ENCODE assay signal across 14 cellular contexts in genomic region chr9:36788534-36788933, GRCh38.
DNase-seq lines count a peak whose midpoint lies in the region; ATAC-seq and TF ChIP-seq lines count a peak whose summit lies in the region.
"Had no signal": no experiment of that assay in that cellular context is flagged by ENCODE, and none has a peak within 500 bp of the region (broad histone marks: within the 10 kb centered on the region; RNA-seq: fewer than 3 reads in every experiment).

No MANE protein-coding gene starts in this region.

- no peak for ATAC-seq in HG03521 (IDR thresholded peaks at IDR 0.05; ENCODE audit: unreplicated experiment)
- ATAC-seq: CD8-positive, alpha-beta T cell; effector memory CD8-positive, alpha-beta T cell had no signal

- no peak overlapping the region for H3K4me2 ChIP-seq in SU-DHL-6 (ENCODE audit: low read depth, low read length, poor library complexity, severe bottlenecking)

- H3F3A ChIP-seq in SU-DHL-6 (ENCODE audit: insufficient read depth): no peaks in the 10 kb centered on the region

- H3K27ac ChIP-seq in 22Rv1: no peak overlapping the region
- no peak overlapping the region for H3K27ac ChIP-seq in SU-DHL-6 (ENCODE audit: low read depth, low read length)
- H3K27ac ChIP-seq: HL-60, WERI-Rb-1 had no signal

- no peaks in the 10 kb centered on the region for H3K79me2 ChIP-seq in SU-DHL-6 (ENCODE audit: insufficient read depth, low read length)

- no peaks in the 10 kb centered on the region for H4K20me1 ChIP-seq in SU-DHL-6 (ENCODE audit: low read depth, low read length)

- 0 out of 2 replicates have a peak, but pooled peaks cover 4% of the 10 kb centered on the region for H3K27me3 ChIP-seq in SU-DHL-6 (ENCODE audit: low read length)

- peak; percentile 23 for TF ChIP-seq CTCF in 22Rv1 (IDR thresholded peaks at IDR 0.05)
- peak; percentile 61 for TF ChIP-seq CTCF in GM12865 (IDR thresholded peaks at IDR 0.05; ENCODE audit: insufficient read depth, low read depth, low read length, missing control alignments)
- TF ChIP-seq CTCF in SU-DHL-6 (IDR thresholded peaks at IDR 0.05; ENCODE audit: insufficient read depth, low read length, poor library complexity, severe bottlenecking): peak; percentile 48

- H2AFZ ChIP-seq in SU-DHL-6 (ENCODE audit: low read depth, low read length, severe bottlenecking): no peak overlapping the region

- no peak overlapping the region for H3K9ac ChIP-seq in SU-DHL-6 (ENCODE audit: low read length)

- peaks cover 6% of the 10 kb centered on the region; the same call in 1 of the 2 replicates for H3K9me3 ChIP-seq in SU-DHL-6 (ENCODE audit: insufficient read depth, low read length)

- no peak overlapping the region for H3K4me3 ChIP-seq in GM12865 (ENCODE audit: low read depth, low read length)
- no peak overlapping the region for H3K4me3 ChIP-seq in SU-DHL-6 (ENCODE audit: insufficient read depth, low read length, poor library complexity, severe bottlenecking)

- no peaks in the 10 kb centered on the region for H3K36me3 ChIP-seq in SU-DHL-6 (ENCODE audit: low read length)
- H3K36me3 ChIP-seq: WERI-Rb-1 had no signal

- H3K9me2 ChIP-seq in SU-DHL-6 (replicated peaks; ENCODE audit: insufficient read depth, low read length): no peaks in the 10 kb centered on the region

- DNase-seq in GM12865 (ENCODE audit: low read depth) (peak; percentile 27), iPS-NIHi11 (ENCODE audit: low spot score) (peak; percentile 41), NCI-H2029 (lab: John Stamatoyannopoulos, UW) (no peak), NCI-H1105 treated with DMSO at 0.1 percent for 48 hours (lab: John Stamatoyannopoulos, UW) (no peak), NCI-H1694 (lab: John Stamatoyannopoulos, UW) (no peak)
- DNase-seq: CD8-positive, alpha-beta T cell; effector memory CD8-positive, alpha-beta T cell; kidney; retina; WERI-Rb-1 had no signal

Comparison
In these comparisons a context has a peak if more than half of its experiments do, and no peak if none do; other contexts are left out.
1. DNase-seq: peak in GM12865 (single experiment) and iPS-NIHi11 (single experiment); none in NCI-H2029 (single experiment), NCI-H1105 treated with DMSO at 0.1 percent for 48 hours (single experiment) and NCI-H1694 (single experiment).
2. Peak in every context shown above with its lines, with median percentiles within 50 percentile points of each other: CTCF ChIP-seq.